21 cellular contexts compared by ENCODE assay signal in genomic region chr4:41883988-41884737, GRCh38. TPM values are rescaled to one million over a fixed set of nuclear protein-coding genes. Genes with fewer than 3 reads are reported as not detected.
DNase-seq lines count a peak whose midpoint lies in the region; ATAC-seq and TF ChIP-seq lines count a peak whose summit lies in the region.
"Had no signal": no experiment of that assay in that cellular context is flagged by ENCODE, and none has a peak within 500 bp of the region (broad histone marks: within the 10 kb centered on the region; RNA-seq: fewer than 3 reads in every experiment).

No MANE protein-coding gene starts in this region.

- H2BK120ac ChIP-seq in H9 (ENCODE audit: low read depth, low read length, poor library complexity, severe bottlenecking), result no peak overlapping the region

- no peak overlapping the region for H2BK15ac ChIP-seq in H9 (ENCODE audit: low read depth, low read length)

- no peak overlapping the region for H3K9ac ChIP-seq in H9 (ENCODE audit: extremely low read depth, insufficient read length, low read length)
- no peak overlapping the region for H3K9ac ChIP-seq in PC-3 (ENCODE audit: low read length)

- peak; percentile 87 for TF ChIP-seq CTCF in BE2C (IDR thresholded peaks at IDR 0.05; ENCODE audit: low read depth, low read length)
- TF ChIP-seq CTCF in H9 (conservative IDR thresholded peaks at IDR 0.05), result peak; percentile 31; the same call in 1 of the 3 replicates
- peak; percentile 24; the same call in 1 of the 2 replicates for TF ChIP-seq CTCF in PC-3 (conservative IDR thresholded peaks at IDR 0.05; ENCODE audit: low read depth, low read length)
- TF ChIP-seq CTCF in glutamatergic neuron (IDR thresholded peaks at IDR 0.05; ENCODE audit: partially characterized antibody, unreplicated experiment), result peak; percentile 30

- WGBS in H9 (ENCODE audit: extremely low coverage, insufficient read length, low lambda C conversion rate), result no CpG with 5 or more reads among the region's 5 CpGs

- peak overlapping the region; percentile 86; the same call in 1 of the 2 replicates for H3K4me3 ChIP-seq in BE2C (ENCODE audit: low read depth, low read length)
- no peak overlapping the region for H3K4me3 ChIP-seq in PC-3 (ENCODE audit: low read length)
- no peak overlapping the region for H3K4me3 ChIP-seq in CD8-positive, alpha-beta memory T cell (ENCODE audit: low read length)
- H3K4me3 ChIP-seq: ascending aorta, thoracic aorta had no signal

- H3K4me3 Mint-ChIP-seq in H9, result no peak overlapping the region
- peak overlapping the region; percentile 64 for H3K4me3 Mint-ChIP-seq in glutamatergic neuron (ENCODE audit: unreplicated experiment)
- H3K4me3 Mint-ChIP-seq in CD8-positive, alpha-beta memory T cell, result peak overlapping the region in 1 of 7 donors; percentile 12
- H3K4me3 Mint-ChIP-seq: activated naive CD4-positive, alpha-beta T cell treated with anti-CD3 and anti-CD28 coated beads, Interleukin-2, amount 50 U/mL, for 24 hours; mesothelial cell of epicardium; natural killer cell treated with Interleukin-12 subunit alpha and Interleukin-12 subunit beta and Interleukin-15 and Interleukin-18, amount 100 ng/mL, for 72 hours had no signal

- H4K5ac ChIP-seq in H9 (ENCODE audit: insufficient read length, low read depth, low read length), result no peak overlapping the region

- peaks cover 14 to 22% of the 10 kb centered on the region in 2 experiments for H3K4me1 Mint-ChIP-seq in H9
- H3K4me1 Mint-ChIP-seq in glutamatergic neuron (ENCODE audit: low read depth, unreplicated experiment), result peaks cover 27% of the 10 kb centered on the region
- H3K4me1 Mint-ChIP-seq in CD8-positive, alpha-beta memory T cell, result peaks cover 17 to 29% (median 22%) of the 10 kb centered on the region in 3 donors

- ATAC-seq in PC-3 (no peak), HG03469 (IDR thresholded peaks at IDR 0.05; ENCODE audit: unreplicated experiment) (no peak)
- ATAC-seq: activated T-cell treated with anti-CD3 and anti-CD28 coated beads, Interleukin-2, amount 50 U/mL, for 72 hours; natural killer cell treated with Interleukin-12 subunit alpha and Interleukin-12 subunit beta and Interleukin-15 and Interleukin-18, amount 100 ng/mL, for 72 hours had no signal

- CTCF ChIA-PET in PC-3 (lab: Charles Lee), result no interaction called here
- CTCF ChIA-PET in CD8-positive, alpha-beta memory T cell (lab: Charles Lee), result interaction anchor here (1.2 kb wide), 1 partner anchor 13 kb away, joined by 4 read pairs; no protein-coding TSS in a partner anchor

- H3K9me3 ChIP-seq in BE2C (no peaks in the 10 kb centered on the region), H9 (ENCODE audit: control insufficient read depth, low read depth, low read length) (no peaks in the 10 kb centered on the region), PC-3 (ENCODE audit: low read length) (no peaks in the 10 kb centered on the region)
- H3K9me3 ChIP-seq in CD8-positive, alpha-beta memory T cell (ENCODE audit: low read length), result no peaks in the 10 kb centered on the region
- H3K9me3 ChIP-seq: ascending aorta, thoracic aorta had no signal

- H2AFZ ChIP-seq in H9 (ENCODE audit: low read length) (no peak overlapping the region), PC-3 (ENCODE audit: low read length) (no peak overlapping the region)

- peaks cover 28% of the 10 kb centered on the region for H3K36me3 ChIP-seq in BE2C
- no peaks in the 10 kb centered on the region for H3K36me3 ChIP-seq in PC-3 (ENCODE audit: low read depth, low read length)
- no peaks in the 10 kb centered on the region for H3K36me3 ChIP-seq in CD8-positive, alpha-beta memory T cell (ENCODE audit: insufficient read depth, low read length)
- H3K36me3 ChIP-seq: ascending aorta, thoracic aorta had no signal

- no peak overlapping the region for H3K56ac ChIP-seq in H9 (ENCODE audit: insufficient read length, low read depth, low read length)

- intact Hi-C loops in PC-3 (cut with micrococcal nuclease), result loop anchor here (1.0 to 10.0 kb wide), 2 partner anchors 191 to 599 kb away; no protein-coding TSS in a partner anchor

- no TSS peak for BruUV-seq in PC-3 (replicated peaks; lab: Mats Ljungman, UMichigan)

- no peaks in the 10 kb centered on the region for H3F3A ChIP-seq in PC-3 (ENCODE audit: low read length, unreplicated experiment)

- DNase-seq in BE2C, result peak; percentile 87
- no peak for DNase-seq in H9
- DNase-seq in PC-3, result peak; percentile 18
- DNase-seq in glutamatergic neuron, result no peak
- no peak for DNase-seq in CD8-positive, alpha-beta memory T cell
- no peak for DNase-seq in NCI-H2196 (lab: John Stamatoyannopoulos, UW; ENCODE audit: unreplicated experiment)
- DNase-seq in germinal center (ENCODE audit: low spot score), result no peak
- DNase-seq: activated T-cell treated with anti-CD3 and anti-CD28 coated beads, Interleukin-2, amount 50 U/mL, for 72 hours; cerebellar nuclear complex; effector CD4-positive, alpha-beta T cell; NCI-H1436; NCI-H226; NK-92 treated with Interleukin-12 subunit alpha and Interleukin-12 subunit beta, amount 100 ng/mL, for 24 hours; RPMI8226; stimulated activated naive CD4-positive, alpha-beta T cell had no signal

- H3K4ac ChIP-seq in H9 (ENCODE audit: low read depth, low read length), result no peak overlapping the region

- H3K23me2 ChIP-seq in H9 (ENCODE audit: insufficient read length, low read depth, low read length, poor library complexity, severe bottlenecking), result peaks cover 14% of the 10 kb centered on the region

- no peaks in the 10 kb centered on the region for H3K79me1 ChIP-seq in H9 (ENCODE audit: insufficient read depth, low read depth, low read length, poor library complexity, severe bottlenecking)

- H4K91ac ChIP-seq in H9 (ENCODE audit: insufficient read length, low read depth, low read length), result no peak overlapping the region

- no peaks in the 10 kb centered on the region; the same call in 1 of the 2 replicates for H3K79me2 ChIP-seq in H9 (ENCODE audit: insufficient read depth, low read length)
- no peaks in the 10 kb centered on the region for H3K79me2 ChIP-seq in PC-3 (ENCODE audit: low read length)

- no peak overlapping the region for H3K18ac ChIP-seq in H9 (ENCODE audit: insufficient read length, low read depth, low read length)

- H2BK20ac ChIP-seq in H9 (ENCODE audit: low read depth, low read length, poor library complexity, severe bottlenecking), result no peak overlapping the region

- no peak overlapping the region for H2AK5ac ChIP-seq in H9 (ENCODE audit: insufficient read length, low read length)

- POLR2A ChIA-PET in PC-3 (lab: Charles Lee; ENCODE audit: unreplicated experiment), result no interaction called here
- POLR2A ChIA-PET in CD8-positive, alpha-beta memory T cell (lab: Charles Lee), result no interaction called here

- no peak overlapping the region for H4K8ac ChIP-seq in H9 (replicated peaks; ENCODE audit: insufficient read length, low read depth, low read length)

- H3K9me3 Mint-ChIP-seq in H9 (no peaks in the 10 kb centered on the region), glutamatergic neuron (ENCODE audit: unreplicated experiment) (peaks cover 16% of the 10 kb centered on the region)
- no peaks in the 10 kb centered on the region for H3K9me3 Mint-ChIP-seq in CD8-positive, alpha-beta memory T cell
- H3K9me3 Mint-ChIP-seq: activated naive CD4-positive, alpha-beta T cell treated with anti-CD3 and anti-CD28 coated beads, Interleukin-2, amount 50 U/mL, for 24 hours; activated T-cell treated with anti-CD3 and anti-CD28 coated beads, Interleukin-2, amount 50 U/mL, for 72 hours; mesothelial cell of epicardium; natural killer cell treated with Interleukin-12 subunit alpha and Interleukin-12 subunit beta and Interleukin-15 and Interleukin-18, amount 100 ng/mL, for 72 hours had no signal

- H4K20me1 ChIP-seq in H9 (ENCODE audit: control insufficient read depth, insufficient read depth, insufficient read length) (no peaks in the 10 kb centered on the region), PC-3 (ENCODE audit: low read length) (no peaks in the 10 kb centered on the region)

- no peak overlapping the region for H2BK12ac ChIP-seq in H9 (ENCODE audit: insufficient read length, low read depth, low read length)

- H3K9me2 ChIP-seq in PC-3 (replicated peaks; ENCODE audit: low read length), result no peaks in the 10 kb centered on the region

- no peak overlapping the region for H3K27ac ChIP-seq in H9 (ENCODE audit: insufficient read length, low read depth, low read length)
- no peak overlapping the region for H3K27ac ChIP-seq in PC-3 (ENCODE audit: low read length)
- no peak overlapping the region for H3K27ac ChIP-seq in CD8-positive, alpha-beta memory T cell (ENCODE audit: low read depth, low read length)
- H3K27ac ChIP-seq: ascending aorta, thoracic aorta had no signal

- H3K4me2 ChIP-seq in H9 (ENCODE audit: insufficient read depth, insufficient read length, low read length), result no peak overlapping the region
- H3K4me2 ChIP-seq in PC-3 (ENCODE audit: low read length), result no peak overlapping the region

- no peaks in the 10 kb centered on the region for H3K27me3 ChIP-seq in BE2C
- peaks cover 56% of the 10 kb centered on the region for H3K27me3 ChIP-seq in H9 (ENCODE audit: insufficient read depth, low read length)
- H3K27me3 ChIP-seq in PC-3 (ENCODE audit: low read length), result peaks cover 24% of the 10 kb centered on the region; the same call in 1 of the 2 replicates
- peaks cover 23% of the 10 kb centered on the region for H3K27me3 ChIP-seq in CD8-positive, alpha-beta memory T cell (ENCODE audit: insufficient read depth, low read length, poor library complexity, severe bottlenecking)

- no peak overlapping the region for H3T11ph ChIP-seq in H9 (ENCODE audit: low read length)

- H3K27ac Mint-ChIP-seq in H9 (no peak overlapping the region), glutamatergic neuron (ENCODE audit: unreplicated experiment) (peak overlapping the region; percentile 46)
- H3K27ac Mint-ChIP-seq in CD8-positive, alpha-beta memory T cell, result no peak overlapping the region
- H3K27ac Mint-ChIP-seq: activated naive CD4-positive, alpha-beta T cell treated with anti-CD3 and anti-CD28 coated beads, Interleukin-2, amount 50 U/mL, for 24 hours; activated T-cell treated with anti-CD3 and anti-CD28 coated beads, Interleukin-2, amount 50 U/mL, for 72 hours; mesothelial cell of epicardium; natural killer cell treated with Interleukin-12 subunit alpha and Interleukin-12 subunit beta and Interleukin-15 and Interleukin-18, amount 100 ng/mL, for 72 hours had no signal

- no peak overlapping the region for H3K14ac ChIP-seq in H9 (ENCODE audit: insufficient read depth, low read length)

- H2BK5ac ChIP-seq in H9 (ENCODE audit: insufficient read length, low read length), result no peak overlapping the region

- H3K23ac ChIP-seq in H9 (ENCODE audit: insufficient read length, low read depth, low read length), result no peak overlapping the region

- H3K4me1 ChIP-seq in BE2C, result peaks cover 42% of the 10 kb centered on the region
- H3K4me1 ChIP-seq in H9 (ENCODE audit: insufficient read depth, low read length), result no peaks in the 10 kb centered on the region
- H3K4me1 ChIP-seq in PC-3 (ENCODE audit: insufficient read depth, low read length), result peaks cover 3% of the 10 kb centered on the region
- peaks cover 5% of the 10 kb centered on the region for H3K4me1 ChIP-seq in CD8-positive, alpha-beta memory T cell (ENCODE audit: insufficient read depth, low read length)

- H3K36me3 Mint-ChIP-seq in H9 (ENCODE audit: insufficient read depth in 1 of 3, low read depth in 3 of 3) (no peaks in the 10 kb centered on the region), glutamatergic neuron (ENCODE audit: unreplicated experiment) (no peaks in the 10 kb centered on the region)
- no peaks in the 10 kb centered on the region for H3K36me3 Mint-ChIP-seq in CD8-positive, alpha-beta memory T cell
- H3K36me3 Mint-ChIP-seq: activated naive CD4-positive, alpha-beta T cell treated with anti-CD3 and anti-CD28 coated beads, Interleukin-2, amount 50 U/mL, for 24 hours; mesothelial cell of epicardium; natural killer cell treated with Interleukin-12 subunit alpha and Interleukin-12 subunit beta and Interleukin-15 and Interleukin-18, amount 100 ng/mL, for 72 hours had no signal

- H3K27me3 Mint-ChIP-seq in H9 (ENCODE audit: low read depth) (peaks cover 90% of the 10 kb centered on the region), glutamatergic neuron (ENCODE audit: unreplicated experiment) (peaks cover 23% of the 10 kb centered on the region)
- H3K27me3 Mint-ChIP-seq in CD8-positive, alpha-beta memory T cell, result peaks cover 36 to 52% of the 10 kb centered on the region in 2 donors

RNA-seq across cellular contexts. Expression of gene TMEM33, which starts 51.1 kb away (rescaled TPM):
- polyA plus RNA-seq in BE2C (2012; ENCODE audit: insufficient read depth, insufficient read length, low read depth), result 59.0 TPM
- 74.2 and 76.7 TPM in 2 replicates for total RNA-seq in H9 (2021)
- 70.3 and 97.4 TPM in 2 replicates for total RNA-seq in PC-3 (2014; rRNA removed)
- 88.8 TPM for total RNA-seq in glutamatergic neuron (ENCODE audit: unreplicated experiment)
- 10 to 100 TPM; 86.1 to 86.8 TPM for total RNA-seq in CD8-positive, alpha-beta memory T cell
- polyA plus RNA-seq in CD8-positive, alpha-beta memory T cell, result 25.0 TPM

Comparison
In these comparisons a context has a peak if more than half of its experiments do, and no peak if none do; other contexts are left out.
1. DNase-seq: peak in BE2C (single experiment) and PC-3 (single experiment); none in H9 (single experiment), glutamatergic neuron (single experiment), CD8-positive, alpha-beta memory T cell (0 of 5), NCI-H2196 (single experiment) and germinal center (single experiment).
2. CTCF ChIP-seq: peak in every context shown above with its lines; median percentile 87 in BE2C; 31 in H9; 30 in glutamatergic neuron; 24 in PC-3.